Comparison of ENCODE assay signal across 1 cellular context in genomic region chr1:116488052-116488451, GRCh38.
TF ChIP-seq lines count a peak whose summit lies in the region.

No MANE protein-coding gene starts in this region.

TF ChIP-seq in HCT116, 20 proteins besides CTCF, POLR2A, EP300 and RAD21:
- no peak for TF ChIP-seq ZNF274 (IDR thresholded peaks at IDR 0.05; ENCODE audit: low read depth, low read length)
TF ChIP-seq in HCT116: peak in this region for 0.
